ENCODE assay signal across 19 cellular contexts in the genomic region with DNA sequence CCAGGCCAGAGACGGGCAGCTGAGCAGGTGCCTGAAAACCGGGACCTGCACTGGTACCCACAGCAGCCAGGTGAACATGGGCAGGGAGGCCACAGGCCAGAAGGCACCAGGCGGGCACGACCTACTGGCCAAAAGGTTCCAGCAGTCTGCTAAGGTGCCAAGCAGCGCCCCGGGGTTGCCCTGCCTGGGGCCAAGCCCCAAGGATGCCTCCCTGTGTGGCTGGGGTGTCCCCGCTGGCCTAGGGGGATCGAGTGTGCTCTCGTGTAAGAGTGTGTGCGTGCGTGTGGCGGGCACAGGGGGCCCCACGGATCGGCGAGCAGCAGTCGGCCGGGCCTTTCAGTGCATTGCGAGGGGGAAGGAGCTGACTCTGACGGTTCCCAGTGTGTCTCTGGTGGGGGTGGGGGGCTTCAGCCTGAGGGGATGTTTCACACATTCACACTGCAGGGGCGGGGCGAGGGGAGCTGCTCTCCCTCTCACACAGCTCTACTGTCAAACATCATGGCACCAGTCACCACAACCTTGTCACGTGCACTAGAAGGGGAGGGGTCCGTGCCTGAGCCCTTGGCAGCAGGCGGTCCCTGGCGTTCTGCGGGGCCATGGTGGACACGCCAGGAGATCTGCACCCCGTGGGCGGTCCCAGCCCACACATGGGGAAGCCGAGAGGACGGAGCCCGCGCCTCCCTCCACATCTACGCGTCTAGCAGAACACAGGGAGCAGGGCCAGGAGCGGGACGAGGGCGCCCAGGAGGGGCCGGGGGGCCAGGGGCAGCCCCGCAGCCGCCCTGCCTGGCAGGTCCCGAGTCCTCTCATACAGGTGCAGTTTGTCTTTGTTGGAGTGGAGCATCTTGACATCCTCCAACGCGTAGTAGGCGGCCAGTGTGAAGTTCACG.
"Had no signal": no experiment of that assay in that cellular context is flagged by ENCODE, and none has a peak within 500 bp of the region (broad histone marks: within the 10 kb centered on the region; RNA-seq: fewer than 3 reads in every experiment).

No MANE protein-coding gene starts in this region.

- H3K27ac ChIP-seq: foreskin keratinocyte, uterus had no signal

- DNase-seq: activated CD4-positive, alpha-beta T cell treated with anti-CD3 and anti-CD28 coated beads for 1 hour; activated CD4-positive, alpha-beta T cell treated with anti-CD3 and anti-CD28 coated beads, Interleukin-2, amount 50 U/mL, for 1 hour; activated gamma-delta T cell treated with Interleukin-2 at 50 U/mL for 16 hours; activated T-cell treated with anti-CD3 and anti-CD28 coated beads, Interleukin-2, amount 50 U/mL, for 1 hour; anterior cingulate cortex; effector CD4-positive, alpha-beta T cell; erythroblast; foreskin keratinocyte; hippocampal formation; mesendoderm; naive B cell; stimulated activated CD4-positive, alpha-beta T cell treated with anti-CD3 and anti-CD28 coated beads, Interleukin-1b, Interleukin-23, amount 100 ng/mL, for 48 hours; T-cell; testis; trophoblast cell; uterus had no signal

- H3K36me3 ChIP-seq: uterus had no signal

- H3K4me3 ChIP-seq: mucosa of descending colon, skin epidermis, testis, uterus had no signal

- H3K27me3 ChIP-seq: testis, uterus had no signal

- H3K9me3 ChIP-seq: mucosa of descending colon, testis, uterus had no signal

- H3K4me1 ChIP-seq: foreskin keratinocyte, uterus had no signal

- ATAC-seq: foreskin keratinocyte; mucosa of descending colon; stimulated activated effector memory CD8-positive, alpha-beta T cell treated with anti-CD3 and anti-CD28 coated beads, Interleukin-12 subunit alpha, Interleukin-12 subunit beta, amount 100 ng/mL, for 72 hours; T-cell had no signal
